ENCODE assay signal across 1 cellular context in genomic region chr19:44927746-44928145, GRCh38.
TF ChIP-seq lines count a peak whose summit lies in the region.

No MANE protein-coding gene starts in this region.

TF ChIP-seq in GM23338, 12 proteins besides CTCF, POLR2A, EP300 and RAD21 (continued from another document):
- TF ChIP-seq ZNF462 (CRISPR knock-in tag; IDR thresholded peaks at IDR 0.05) (no peak), STAT1 (IDR thresholded peaks at IDR 0.05; ENCODE audit: unreplicated experiment) (no peak), EZH2 (IDR thresholded peaks at IDR 0.05; ENCODE audit: low read depth, unreplicated experiment) (no peak), NANOG (IDR thresholded peaks at IDR 0.05; ENCODE audit: borderline replicate concordance) (no peak), REST (IDR thresholded peaks at IDR 0.05; ENCODE audit: unreplicated experiment) (no peak), CREB1 (CRISPR knock-in tag; IDR thresholded peaks at IDR 0.05; ENCODE audit: low read depth) (no peak), EZH2phosphoT487 (IDR thresholded peaks at IDR 0.05; ENCODE audit: unreplicated experiment) (no peak), ZNF114 (CRISPR knock-in tag; IDR thresholded peaks at IDR 0.05) (no peak), POLR2AphosphoS5 (IDR thresholded peaks at IDR 0.05; ENCODE audit: low read depth) (no peak), ETS1 (IDR thresholded peaks at IDR 0.05) (no peak), ZNF331 (CRISPR knock-in tag; IDR thresholded peaks at IDR 0.05; ENCODE audit: low read depth) (no peak)
